ENCODE assay signal across 8 cellular contexts in the genomic region with DNA sequence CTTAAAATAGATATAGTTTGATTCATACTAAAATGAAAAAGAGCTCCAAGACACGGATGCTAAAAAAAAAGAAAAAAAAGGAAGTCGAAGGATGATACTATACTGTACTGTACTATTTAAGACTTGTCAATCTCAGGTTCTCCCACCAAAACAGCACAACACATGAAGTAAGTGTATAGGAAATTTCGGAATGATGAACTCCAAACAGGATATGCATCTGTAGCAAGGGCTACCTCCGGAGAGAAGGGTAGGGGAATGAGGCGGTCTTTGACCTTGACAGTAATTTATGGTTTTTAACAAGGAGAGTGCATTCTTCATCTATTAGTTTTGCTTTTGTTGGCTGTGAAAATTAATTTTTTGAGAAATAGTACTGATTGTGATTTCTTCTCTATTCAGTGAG. TPM values are rescaled to one million over a fixed set of nuclear protein-coding genes. Genes with fewer than 3 reads are reported as not detected.
DNase-seq lines count a peak whose midpoint lies in the region; ATAC-seq and TF ChIP-seq lines count a peak whose summit lies in the region.

No MANE protein-coding gene starts in this region.

- intact Hi-C loops in esophagus squamous epithelium (cut with DNase I), result no loop called here

- H3K36me3 ChIP-seq in GM23338 (ENCODE audit: insufficient read depth), result no peaks in the 10 kb centered on the region
- peaks cover 0 to 2% (median 0%) of the 10 kb centered on the region in 3 donors for H3K36me3 ChIP-seq in esophagus squamous epithelium

- H3K27me3 ChIP-seq in GM23338 (ENCODE audit: insufficient read depth) (no peaks in the 10 kb centered on the region), esophagus squamous epithelium (peaks cover 0 to 13% (median 0%) of the 10 kb centered on the region in 4 donors)

- 60 to 65% methylated on average over 5 of the region's 5 CpGs for WGBS in esophagus squamous epithelium, 2 donors

- H3K4me1 ChIP-seq in GM23338 (ENCODE audit: insufficient read depth) (peaks cover 4% of the 10 kb centered on the region; the same call in 1 of the 2 replicates), esophagus squamous epithelium (peaks cover 0 to 39% (median 13%) of the 10 kb centered on the region in 3 donors)

- H3K27me3 Mint-ChIP-seq in GM23338 (ENCODE audit: insufficient read depth, low read depth, poor library complexity), result peaks cover 11% of the 10 kb centered on the region

- 0 out of 2 replicates have a peak overlapping the region, but pooled peaks have one; percentile 59 for H3K27ac Mint-ChIP-seq in GM23338

- H3K27ac ChIP-seq in GM23338 (ENCODE audit: low read depth) (no peak overlapping the region), esophagus squamous epithelium (peak overlapping the region; percentile 88 to 94 (median 92))

- H3K9me3 ChIP-seq in esophagus squamous epithelium, result no peaks in the 10 kb centered on the region

- H3K9me2 ChIP-seq in GM23338 (ENCODE audit: insufficient read depth), result no peaks in the 10 kb centered on the region

- ATAC-seq in GM23338, result 0 out of 3 replicates have a peak, but pooled peaks have one; percentile 8
- no peak for ATAC-seq in GM18520 (IDR thresholded peaks at IDR 0.05; ENCODE audit: unreplicated experiment)

- H3K4me2 ChIP-seq in GM23338, result peak overlapping the region; percentile 97

- H3K79me2 ChIP-seq in GM23338 (replicated peaks; ENCODE audit: insufficient read depth), result peaks cover 44% of the 10 kb centered on the region

- H3F3A ChIP-seq in GM23338 (replicated peaks; ENCODE audit: low read depth), result no peaks in the 10 kb centered on the region

- no peak for TF ChIP-seq POLR2A in esophagus squamous epithelium (IDR thresholded peaks at IDR 0.05)

- peak overlapping the region; percentile 85 for H2AFZ ChIP-seq in GM23338

- H3K4me1 Mint-ChIP-seq in GM23338, result peaks cover 12% of the 10 kb centered on the region

- H3K4me3 ChIP-seq in GM23338 (peak overlapping the region; percentile 94), esophagus squamous epithelium (peak overlapping the region; percentile 70 to 98 (median 81)), retinal pigment epithelial cell (ENCODE audit: low read length) (peak overlapping the region; percentile 87)

- no peaks in the 10 kb centered on the region for H3K9me3 Mint-ChIP-seq in GM23338

- peaks cover 2% of the 10 kb centered on the region for H3K36me3 Mint-ChIP-seq in GM23338 (ENCODE audit: low read depth)

- peak overlapping the region; percentile 94 for H3K4me3 Mint-ChIP-seq in GM23338

- peaks cover 13% of the 10 kb centered on the region; the same call in 1 of the 2 replicates for H4K20me1 ChIP-seq in GM23338 (replicated peaks; ENCODE audit: insufficient read depth)

- TF ChIP-seq CTCF in GM23338 (conservative IDR thresholded peaks at IDR 0.05; ENCODE audit: low read depth in 2 of 2) (no peak), esophagus squamous epithelium (IDR thresholded peaks at IDR 0.05) (no peak), retinal pigment epithelial cell (conservative IDR thresholded peaks at IDR 0.05; ENCODE audit: low read depth, low read length) (no peak)

- DNase-seq in GM23338 (ENCODE audit: low spot score), result peak; percentile 4
- peak; percentile 6 for DNase-seq in RPMI7951 (ENCODE audit: low read depth)
- no peak for DNase-seq in esophagus squamous epithelium (lab: John Stamatoyannopoulos, UW)
- DNase-seq in retinal pigment epithelial cell (ENCODE audit: low read depth), result no peak
- DNase-seq in AML-193 (lab: John Stamatoyannopoulos, UW), result no peak
- DNase-seq in stimulated activated CD8-positive, alpha-beta memory T cell treated with anti-CD3 and anti-CD28 coated beads, Interleukin-4, amount 100 ng/mL, for 48 hours, result no peak
- DNase-seq in NCI-H1436 (lab: John Stamatoyannopoulos, UW), result no peak

TF ChIP-seq in GM23338, 12 proteins besides CTCF, POLR2A, EP300 and RAD21:
- TF ChIP-seq ZNF114 (CRISPR knock-in tag; IDR thresholded peaks at IDR 0.05), result no peak
- no peak for TF ChIP-seq ZNF331 (CRISPR knock-in tag; IDR thresholded peaks at IDR 0.05; ENCODE audit: low read depth)
- no peak for TF ChIP-seq EZH2phosphoT487 (IDR thresholded peaks at IDR 0.05; ENCODE audit: unreplicated experiment)
- no peak for TF ChIP-seq NANOG (IDR thresholded peaks at IDR 0.05; ENCODE audit: borderline replicate concordance)
- TF ChIP-seq POLR2AphosphoS5 (IDR thresholded peaks at IDR 0.05; ENCODE audit: low read depth), result no peak
- TF ChIP-seq, protein P1, sequence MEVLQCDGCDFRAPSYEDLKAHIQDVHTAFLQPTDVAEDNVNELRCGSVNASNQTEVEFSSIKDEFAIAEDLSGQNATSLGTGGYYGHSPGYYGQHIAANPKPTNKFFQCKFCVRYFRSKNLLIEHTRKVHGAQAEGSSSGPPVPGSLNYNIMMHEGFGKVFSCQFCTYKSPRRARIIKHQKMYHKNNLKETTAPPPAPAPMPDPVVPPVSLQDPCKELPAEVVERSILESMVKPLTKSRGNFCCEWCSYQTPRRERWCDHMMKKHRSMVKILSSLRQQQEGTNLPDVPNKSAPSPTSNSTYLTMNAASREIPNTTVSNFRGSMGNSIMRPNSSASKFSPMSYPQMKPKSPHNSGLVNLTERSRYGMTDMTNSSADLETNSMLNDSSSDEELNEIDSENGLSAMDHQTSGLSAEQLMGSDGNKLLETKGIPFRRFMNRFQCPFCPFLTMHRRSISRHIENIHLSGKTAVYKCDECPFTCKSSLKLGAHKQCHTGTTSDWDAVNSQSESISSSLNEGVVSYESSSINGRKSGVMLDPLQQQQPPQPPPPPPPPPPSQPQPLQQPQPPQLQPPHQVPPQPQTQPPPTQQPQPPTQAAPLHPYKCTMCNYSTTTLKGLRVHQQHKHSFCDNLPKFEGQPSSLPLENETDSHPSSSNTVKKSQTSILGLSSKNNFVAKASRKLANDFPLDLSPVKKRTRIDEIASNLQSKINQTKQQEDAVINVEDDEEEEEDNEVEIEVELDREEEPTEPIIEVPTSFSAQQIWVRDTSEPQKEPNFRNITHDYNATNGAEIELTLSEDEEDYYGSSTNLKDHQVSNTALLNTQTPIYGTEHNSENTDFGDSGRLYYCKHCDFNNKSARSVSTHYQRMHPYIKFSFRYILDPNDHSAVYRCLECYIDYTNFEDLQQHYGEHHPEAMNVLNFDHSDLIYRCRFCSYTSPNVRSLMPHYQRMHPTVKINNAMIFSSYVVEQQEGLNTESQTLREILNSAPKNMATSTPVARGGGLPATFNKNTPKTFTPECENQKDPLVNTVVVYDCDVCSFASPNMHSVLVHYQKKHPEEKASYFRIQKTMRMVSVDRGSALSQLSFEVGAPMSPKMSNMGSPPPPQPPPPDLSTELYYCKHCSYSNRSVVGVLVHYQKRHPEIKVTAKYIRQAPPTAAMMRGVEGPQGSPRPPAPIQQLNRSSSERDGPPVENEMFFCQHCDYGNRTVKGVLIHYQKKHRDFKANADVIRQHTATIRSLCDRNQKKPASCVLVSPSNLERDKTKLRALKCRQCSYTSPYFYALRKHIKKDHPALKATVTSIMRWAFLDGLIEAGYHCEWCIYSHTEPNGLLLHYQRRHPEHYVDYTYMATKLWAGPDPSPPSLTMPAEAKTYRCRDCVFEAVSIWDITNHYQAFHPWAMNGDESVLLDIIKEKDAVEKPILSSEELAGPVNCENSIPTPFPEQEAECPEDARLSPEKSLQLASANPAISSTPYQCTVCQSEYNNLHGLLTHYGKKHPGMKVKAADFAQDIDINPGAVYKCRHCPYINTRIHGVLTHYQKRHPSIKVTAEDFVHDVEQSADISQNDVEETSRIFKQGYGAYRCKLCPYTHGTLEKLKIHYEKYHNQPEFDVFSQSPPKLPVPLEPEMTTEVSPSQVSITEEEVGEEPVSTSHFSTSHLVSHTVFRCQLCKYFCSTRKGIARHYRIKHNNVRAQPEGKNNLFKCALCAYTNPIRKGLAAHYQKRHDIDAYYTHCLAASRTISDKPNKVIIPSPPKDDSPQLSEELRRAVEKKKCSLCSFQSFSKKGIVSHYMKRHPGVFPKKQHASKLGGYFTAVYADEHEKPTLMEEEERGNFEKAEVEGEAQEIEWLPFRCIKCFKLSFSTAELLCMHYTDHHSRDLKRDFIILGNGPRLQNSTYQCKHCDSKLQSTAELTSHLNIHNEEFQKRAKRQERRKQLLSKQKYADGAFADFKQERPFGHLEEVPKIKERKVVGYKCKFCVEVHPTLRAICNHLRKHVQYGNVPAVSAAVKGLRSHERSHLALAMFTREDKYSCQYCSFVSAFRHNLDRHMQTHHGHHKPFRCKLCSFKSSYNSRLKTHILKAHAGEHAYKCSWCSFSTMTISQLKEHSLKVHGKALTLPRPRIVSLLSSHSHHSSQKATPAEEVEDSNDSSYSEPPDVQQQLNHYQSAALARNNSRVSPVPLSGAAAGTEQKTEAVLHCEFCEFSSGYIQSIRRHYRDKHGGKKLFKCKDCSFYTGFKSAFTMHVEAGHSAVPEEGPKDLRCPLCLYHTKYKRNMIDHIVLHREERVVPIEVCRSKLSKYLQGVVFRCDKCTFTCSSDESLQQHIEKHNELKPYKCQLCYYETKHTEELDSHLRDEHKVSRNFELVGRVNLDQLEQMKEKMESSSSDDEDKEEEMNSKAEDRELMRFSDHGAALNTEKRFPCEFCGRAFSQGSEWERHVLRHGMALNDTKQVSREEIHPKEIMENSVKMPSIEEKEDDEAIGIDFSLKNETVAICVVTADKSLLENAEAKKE (CRISPR knock-in tag; IDR thresholded peaks at IDR 0.05), result no peak
- no peak for TF ChIP-seq JUNB (IDR thresholded peaks at IDR 0.05; ENCODE audit: unreplicated experiment)
- TF ChIP-seq EZH2 (IDR thresholded peaks at IDR 0.05; ENCODE audit: low read depth, unreplicated experiment), result no peak
- no peak for TF ChIP-seq CREB1 (CRISPR knock-in tag; IDR thresholded peaks at IDR 0.05; ENCODE audit: low read depth)

RNA-seq across cellular contexts. Expression of a gene that starts 0.5 kb away (rescaled TPM):
- 43.3 and 47.1 TPM in 2 replicates for total RNA-seq in GM23338 (2014; rRNA removed; shearing (Covaris generic))
- 53.8 and 54.0 TPM in 2 replicates for polyA plus RNA-seq in GM23338 (2016; fragmentation: Nextera tagmentation; extraction: Ambion mirVana)
- total RNA-seq in RPMI7951 (2014; rRNA removed; shearing (Covaris generic)), result 45.8 and 52.7 TPM in 2 replicates
- total RNA-seq in esophagus squamous epithelium, result 10 to 100 TPM; 24.8 to 46.0 (median 32.9) TPM

RNA-seq across cellular contexts. Expression of a gene that starts 11.0 kb away (rescaled TPM):
- 15.3 and 17.5 TPM in 2 replicates for total RNA-seq in GM23338 (2014; rRNA removed; shearing (Covaris generic))
- polyA plus RNA-seq in GM23338 (2016; fragmentation: Nextera tagmentation; extraction: Ambion mirVana), result 5.4 and 5.7 TPM in 2 replicates
- 26.9 and 27.6 TPM in 2 replicates for total RNA-seq in RPMI7951 (2014; rRNA removed; shearing (Covaris generic))
- total RNA-seq in esophagus squamous epithelium, result 10 to 100 TPM; 14.3 to 37.8 (median 27.7) TPM

Comparison
In these comparisons a context has a peak if more than half of its experiments do, and no peak if none do; other contexts are left out.
1. DNase-seq: peak in GM23338 (single experiment) and RPMI7951 (single experiment); none in esophagus squamous epithelium (single experiment), retinal pigment epithelial cell (single experiment), AML-193 (0 of 2), stimulated activated CD8-positive, alpha-beta memory T cell treated with anti-CD3 and anti-CD28 coated beads, Interleukin-4, amount 100 ng/mL, for 48 hours (single experiment) and NCI-H1436 (single experiment).
2. Peak in every context shown above with its lines, with median percentiles within 50 percentile points of each other: H3K4me3 ChIP-seq.